Comparison of ENCODE assay signal across 39 cellular contexts in genomic region chrX:155213731-155214130, GRCh38. TPM values are rescaled to one million over a fixed set of nuclear protein-coding genes. Genes with fewer than 3 reads are reported as not detected.
"Had no signal": no experiment of that assay in that cellular context is flagged by ENCODE, and none has a peak within 500 bp of the region (broad histone marks: within the 10 kb centered on the region; RNA-seq: fewer than 3 reads in every experiment).

No MANE protein-coding gene starts in this region.

- H3K36me3 Mint-ChIP-seq: activated naive CD4-positive, alpha-beta T cell treated with anti-CD3 and anti-CD28 coated beads, Interleukin-2, amount 50 U/mL, for 24 hours; activated naive CD8-positive, alpha-beta T cell; brain had no signal

- H3K36me3 ChIP-seq: adrenal gland, ascending aorta, brain microvascular endothelial cell, breast epithelium, cardiac muscle cell had no signal

- H3K4me3 Mint-ChIP-seq: activated naive CD4-positive, alpha-beta T cell treated with anti-CD3 and anti-CD28 coated beads for 36 hours; activated naive CD4-positive, alpha-beta T cell treated with anti-CD3 and anti-CD28 coated beads, Interleukin-2, amount 10 ng/mL, durations not matched to agents 7 days and 5 days; activated naive CD4-positive, alpha-beta T cell treated with anti-CD3 and anti-CD28 coated beads, Interleukin-2, amount 50 U/mL, for 24 hours; activated naive CD8-positive, alpha-beta T cell; activated naive CD8-positive, alpha-beta T cell treated with anti-CD3 and anti-CD28 coated beads for 36 hours; activated naive CD8-positive, alpha-beta T cell treated with anti-CD3 and anti-CD28 coated beads, Interleukin-2, amount 10 ng/mL, durations not matched to agents 7 days and 5 days; activated naive CD8-positive, alpha-beta T cell treated with anti-CD3 and anti-CD28 coated beads, Interleukin-2, amount 50 U/mL, for 24 hours; activated T-cell treated with anti-CD3 and anti-CD28 coated beads, Interleukin-2, amount 50 U/mL, for 24 hours; activated T-cell treated with anti-CD3 and anti-CD28 coated beads, Interleukin-2, amount 50 U/mL, for 4 hours; activated T-cell treated with anti-CD3 and anti-CD28 coated beads, Interleukin-2, amount 50 U/mL, for 72 hours; activated T-helper 1 cell treated with anti-CD3 and anti-CD28 coated beads, Interleukin-12 subunit alpha, Interleukin-12 subunit beta, Interleukin-2, Interleukin-4 antibody, amounts not matched to agents 30 ng/mL and 10 ng/mL and 1 ng/mL, durations not matched to agents 14 hours and 24 hours and 36 hours; activated T-helper 17 cell treated with anti-CD3 and anti-CD28 coated beads, Interleukin-2, amount 50 U/mL, for 72 hours; brain; central memory CD8-positive, alpha-beta T cell had no signal

- H3K4me3 ChIP-seq: adrenal gland, ascending aorta, body of pancreas, breast epithelium, cardiac muscle cell had no signal

- H3K27me3 Mint-ChIP-seq: activated naive CD4-positive, alpha-beta T cell treated with anti-CD3 and anti-CD28 coated beads, Interleukin-2, amount 10 ng/mL, durations not matched to agents 7 days and 5 days; activated naive CD4-positive, alpha-beta T cell treated with anti-CD3 and anti-CD28 coated beads, Interleukin-2, amount 50 U/mL, for 24 hours; activated naive CD8-positive, alpha-beta T cell; activated naive CD8-positive, alpha-beta T cell treated with anti-CD3 and anti-CD28 coated beads for 36 hours; activated naive CD8-positive, alpha-beta T cell treated with anti-CD3 and anti-CD28 coated beads, Interleukin-2, amount 10 ng/mL, durations not matched to agents 7 days and 5 days; activated naive CD8-positive, alpha-beta T cell treated with anti-CD3 and anti-CD28 coated beads, Interleukin-2, amount 50 U/mL, for 24 hours; activated T-helper 17 cell treated with anti-CD3 and anti-CD28 coated beads, Interleukin-2, amount 50 U/mL, for 72 hours; central memory CD8-positive, alpha-beta T cell had no signal

- FAIRE-seq: bronchial epithelial cell had no signal

- H3K27ac ChIP-seq: adrenal gland, ascending aorta, body of pancreas, brain microvascular endothelial cell, breast epithelium, cardiac muscle cell had no signal

- ATAC-seq: activated naive CD4-positive, alpha-beta T cell treated with anti-CD3 and anti-CD28 coated beads, Interleukin-2, amount 50 U/mL, for 72 hours; activated naive CD8-positive, alpha-beta T cell treated with anti-CD3 and anti-CD28 coated beads, Interleukin-2, amount 50 U/mL, for 24 hours; activated T-cell treated with anti-CD3 and anti-CD28 coated beads, Interleukin-2, amount 50 U/mL, for 4 hours; activated T-cell treated with anti-CD3 and anti-CD28 coated beads, Interleukin-2, amount 50 U/mL, for 72 hours; activated T-helper 17 cell treated with anti-CD3 and anti-CD28 coated beads, Interleukin-2, amount 50 U/mL, for 72 hours; body of pancreas had no signal

- H3K27ac Mint-ChIP-seq: activated naive CD4-positive, alpha-beta T cell treated with anti-CD3 and anti-CD28 coated beads for 36 hours; activated naive CD4-positive, alpha-beta T cell treated with anti-CD3 and anti-CD28 coated beads, Interleukin-2, amount 10 ng/mL, durations not matched to agents 7 days and 5 days; activated naive CD4-positive, alpha-beta T cell treated with anti-CD3 and anti-CD28 coated beads, Interleukin-2, amount 50 U/mL, for 24 hours; activated naive CD4-positive, alpha-beta T cell treated with anti-CD3 and anti-CD28 coated beads, Interleukin-2, amount 50 U/mL, for 72 hours; activated naive CD8-positive, alpha-beta T cell; activated naive CD8-positive, alpha-beta T cell treated with anti-CD3 and anti-CD28 coated beads for 36 hours; activated naive CD8-positive, alpha-beta T cell treated with anti-CD3 and anti-CD28 coated beads, Interleukin-2, amount 10 ng/mL, durations not matched to agents 7 days and 5 days; activated naive CD8-positive, alpha-beta T cell treated with anti-CD3 and anti-CD28 coated beads, Interleukin-2, amount 50 U/mL, for 24 hours; activated T-cell treated with anti-CD3 and anti-CD28 coated beads, Interleukin-2, amount 50 U/mL, for 24 hours; activated T-cell treated with anti-CD3 and anti-CD28 coated beads, Interleukin-2, amount 50 U/mL, for 72 hours; activated T-helper 1 cell treated with anti-CD3 and anti-CD28 coated beads, Interleukin-12 subunit alpha, Interleukin-12 subunit beta, Interleukin-2, Interleukin-4 antibody, amounts not matched to agents 30 ng/mL and 10 ng/mL and 1 ng/mL, durations not matched to agents 14 hours and 24 hours and 36 hours; activated T-helper 17 cell treated with anti-CD3 and anti-CD28 coated beads, Interleukin-2, amount 50 U/mL, for 72 hours; activated T-helper 2 cell treated with anti-CD3 and anti-CD28 coated beads, Interferon-gamma antibody, Interleukin-2, Interleukin-4, amounts not matched to agents 10 μg/mL and 5 μg/mL and 100 μg/mL, durations not matched to agents 14 hours and 24 hours and 36 hours; brain had no signal

- H3K4me1 ChIP-seq: breast epithelium had no signal

- H3K9me3 ChIP-seq: adrenal gland, ascending aorta, body of pancreas, breast epithelium had no signal

- H3K27me3 ChIP-seq: adrenal gland, ascending aorta, body of pancreas, brain microvascular endothelial cell, breast epithelium, cardiac muscle cell had no signal

- DNase-seq: activated effector memory CD4-positive, alpha-beta T cell treated with anti-CD3 and anti-CD28 coated beads, Interleukin-2, amount 50 U/mL, for 16 hours; activated effector memory CD4-positive, alpha-beta T cell treated with Interleukin-2 at 50 U/mL for 16 hours; activated gamma-delta T cell; activated gamma-delta T cell treated with Interleukin-2 at 50 U/mL for 16 hours; activated naive CD4-positive, alpha-beta T cell; activated naive CD4-positive, alpha-beta T cell treated with anti-CD3 and anti-CD28 coated beads for 36 hours; activated naive CD4-positive, alpha-beta T cell treated with anti-CD3 and anti-CD28 coated beads, Interleukin-2, amount 10 ng/mL, durations not matched to agents 7 days and 5 days; activated naive CD4-positive, alpha-beta T cell treated with anti-CD3 and anti-CD28 coated beads, Interleukin-2, amount 50 U/mL, for 16 hours; activated naive CD4-positive, alpha-beta T cell treated with Interleukin-2 at 50 U/mL for 16 hours; activated naive CD8-positive, alpha-beta T cell treated with anti-CD3 and anti-CD28 coated beads for 36 hours; activated naive CD8-positive, alpha-beta T cell treated with anti-CD3 and anti-CD28 coated beads, Interleukin-2, amount 10 ng/mL, durations not matched to agents 7 days and 5 days; activated naive CD8-positive, alpha-beta T cell treated with anti-CD3 and anti-CD28 coated beads, Interleukin-2, amount 50 U/mL, for 24 hours; activated T-cell treated with anti-CD3 and anti-CD28 coated beads, Interleukin-2, amount 50 U/mL, for 1 hour; activated T-cell treated with anti-CD3 and anti-CD28 coated beads, Interleukin-2, amount 50 U/mL, for 24 hours; activated T-cell treated with anti-CD3 and anti-CD28 coated beads, Interleukin-2, amount 50 U/mL, for 4 hours; activated T-cell treated with anti-CD3 and anti-CD28 coated beads, Interleukin-2, amount 50 U/mL, for 48 hours; activated T-cell treated with anti-CD3 and anti-CD28 coated beads, Interleukin-2, amount 50 U/mL, for 72 hours; adrenal gland; amniotic stem cell; amygdala; anterior cingulate cortex; aorta; body of pancreas; brain microvascular endothelial cell; caudate nucleus; central memory CD4-positive, alpha-beta T cell; cerebellar nuclear complex had no signal

- H3K9me3 Mint-ChIP-seq: activated naive CD4-positive, alpha-beta T cell treated with anti-CD3 and anti-CD28 coated beads for 36 hours; activated naive CD4-positive, alpha-beta T cell treated with anti-CD3 and anti-CD28 coated beads, Interleukin-2, amount 10 ng/mL, durations not matched to agents 7 days and 5 days; activated naive CD4-positive, alpha-beta T cell treated with anti-CD3 and anti-CD28 coated beads, Interleukin-2, amount 50 U/mL, for 24 hours; activated naive CD4-positive, alpha-beta T cell treated with anti-CD3 and anti-CD28 coated beads, Interleukin-2, amount 50 U/mL, for 72 hours; activated naive CD8-positive, alpha-beta T cell treated with anti-CD3 and anti-CD28 coated beads for 36 hours; activated naive CD8-positive, alpha-beta T cell treated with anti-CD3 and anti-CD28 coated beads, Interleukin-2, amount 10 ng/mL, durations not matched to agents 7 days and 5 days; activated naive CD8-positive, alpha-beta T cell treated with anti-CD3 and anti-CD28 coated beads, Interleukin-2, amount 50 U/mL, for 24 hours; activated T-cell treated with anti-CD3 and anti-CD28 coated beads, Interleukin-2, amount 50 U/mL, for 24 hours; activated T-cell treated with anti-CD3 and anti-CD28 coated beads, Interleukin-2, amount 50 U/mL, for 4 hours; activated T-cell treated with anti-CD3 and anti-CD28 coated beads, Interleukin-2, amount 50 U/mL, for 72 hours; activated T-helper 1 cell treated with anti-CD3 and anti-CD28 coated beads, Interleukin-12 subunit alpha, Interleukin-12 subunit beta, Interleukin-2, Interleukin-4 antibody, amounts not matched to agents 30 ng/mL and 10 ng/mL and 1 ng/mL, durations not matched to agents 14 hours and 24 hours and 36 hours; activated T-helper 17 cell treated with anti-CD3 and anti-CD28 coated beads, Interleukin-2, amount 50 U/mL, for 72 hours; activated T-helper 2 cell treated with anti-CD3 and anti-CD28 coated beads, Interferon-gamma antibody, Interleukin-2, Interleukin-4, amounts not matched to agents 10 μg/mL and 5 μg/mL and 100 μg/mL, durations not matched to agents 14 hours and 24 hours and 36 hours; brain; central memory CD8-positive, alpha-beta T cell had no signal

RNA-seq across cellular contexts. Expression of gene RAB39B, which starts 50.6 kb away (rescaled TPM):
- total RNA-seq: ascending aorta had no signal
